In genomic region chr6:100446115-100446921, GRCh38 we compare ENCODE assay signal across 13 cellular contexts. TPM values are rescaled to one million over a fixed set of nuclear protein-coding genes. Genes with fewer than 3 reads are reported as not detected.
DNase-seq lines count a peak whose midpoint lies in the region; ATAC-seq and TF ChIP-seq lines count a peak whose summit lies in the region.
"Had no signal": no experiment of that assay in that cellular context is flagged by ENCODE, and none has a peak within 500 bp of the region (broad histone marks: within the 10 kb centered on the region; RNA-seq: fewer than 3 reads in every experiment).

No MANE protein-coding gene starts in this region.

- H3K27me3 ChIP-seq in body of pancreas, result no peaks in the 10 kb centered on the region
- H3K27me3 ChIP-seq in mesendoderm (ENCODE audit: insufficient read depth, low read length, poor library complexity), result peaks cover 51% of the 10 kb centered on the region

- WGBS in body of pancreas, 2 donors, result 15 to 34% methylated on average over 20 of the region's 20 CpGs
- WGBS in mesendoderm (ENCODE audit: extremely low coverage, insufficient coverage, low lambda C conversion rate), result no CpG with 5 or more reads among the region's 20 CpGs

- no peak for TF ChIP-seq POLR2A in body of pancreas (IDR thresholded peaks at IDR 0.05)

- H3K4me3 ChIP-seq in HFF-Myc (replicated peaks; ENCODE audit: low read depth, low read length) (peak overlapping the region; percentile 49), body of pancreas (no peak overlapping the region), mesendoderm (ENCODE audit: low read length) (no peak overlapping the region)

- H3K27ac ChIP-seq in body of pancreas, result peak overlapping the region in 3 of 4 donors; percentile 38 to 61 (median 39)
- H3K27ac ChIP-seq in mesendoderm (ENCODE audit: low read depth, low read length), result no peak overlapping the region
- H3K27ac ChIP-seq: KMS-11 had no signal

- H3K36me3 ChIP-seq in ES-I3 (ENCODE audit: insufficient read depth, low read length) (no peaks in the 10 kb centered on the region), body of pancreas (replicated peaks in 1 of 2; ENCODE audit: insufficient read depth in 1 of 2, low read depth in 2 of 2) (no peaks in the 10 kb centered on the region), mesendoderm (ENCODE audit: control insufficient read depth, insufficient read depth, low read length) (no peaks in the 10 kb centered on the region)

- no peak overlapping the region for H2AK5ac ChIP-seq in mesendoderm (ENCODE audit: low read length)

- H3K9me3 ChIP-seq in ES-I3 (ENCODE audit: control insufficient read depth, insufficient read depth, low read length), result no peaks in the 10 kb centered on the region
- no peaks in the 10 kb centered on the region for H3K9me3 ChIP-seq in body of pancreas

- intact Hi-C loops in body of pancreas (cut with DNase I), result no loop called here

- DNase-seq in HFF-Myc (ENCODE audit: extremely low read depth, low read depth), result no peak
- peak in 1 of 4 donors; percentile 49 for DNase-seq in body of pancreas
- DNase-seq in mesendoderm, result peak; percentile 62
- no peak for DNase-seq in AG08395 (ENCODE audit: low spot score)
- no peak for DNase-seq in SW480 (ENCODE audit: low spot score)
- DNase-seq in effector CD8-positive, alpha-beta T cell (lab: John Stamatoyannopoulos, UW), result no peak
- DNase-seq: caudate nucleus; left ventricle myocardium superior; occipital lobe; stimulated activated CD4-positive, alpha-beta T cell treated with anti-CD3 and anti-CD28 coated beads, Interleukin-1b, Interleukin-23, amount 100 ng/mL, for 48 hours; stimulated activated naive B cell treated with anti-CD40 and anti-IgM and Interleukin-4, amounts not matched to agents 10 μg/mL and 1 μg/mL and 100 μg/mL, for 72 hours had no signal

- H3K4ac ChIP-seq in mesendoderm (ENCODE audit: low read depth, low read length), result no peak overlapping the region

- no peak overlapping the region for H2BK15ac ChIP-seq in mesendoderm (replicated peaks; ENCODE audit: low read depth)

- H3K9ac ChIP-seq in ES-I3 (ENCODE audit: low read depth, low read length) (peak overlapping the region; percentile 43; the same call in 1 of the 2 replicates), mesendoderm (ENCODE audit: low read length) (no peak overlapping the region)
- H3K9ac ChIP-seq: KMS-11 had no signal

- H2BK120ac ChIP-seq in mesendoderm (ENCODE audit: low read depth, low read length), result no peak overlapping the region

- H3K4me1 ChIP-seq in ES-I3 (ENCODE audit: insufficient read depth, low read length) (no peaks in the 10 kb centered on the region; the same call in 1 of the 2 replicates), body of pancreas (no peaks in the 10 kb centered on the region), mesendoderm (ENCODE audit: control insufficient read depth, low read depth, low read length) (peaks cover 4% of the 10 kb centered on the region)

- H3K23ac ChIP-seq in mesendoderm (ENCODE audit: low read length), result no peak overlapping the region

- H4K8ac ChIP-seq in mesendoderm (ENCODE audit: low read depth, low read length), result no peak overlapping the region

- TF ChIP-seq CTCF in HFF-Myc (IDR thresholded peaks at IDR 0.05; ENCODE audit: low read depth, low read length, missing control alignments) (no peak), body of pancreas (IDR thresholded peaks at IDR 0.05) (no peak)

- peak; percentile 58 for ATAC-seq in body of pancreas
- ATAC-seq: left ventricle myocardium superior; stimulated activated naive B cell treated with anti-CD40 and anti-IgM and Interleukin-4, amounts not matched to agents 10 μg/mL and 1 μg/mL and 100 μg/mL, for 72 hours had no signal

- H2BK5ac ChIP-seq in mesendoderm (ENCODE audit: low read length), result no peak overlapping the region

- no peak overlapping the region for H3K18ac ChIP-seq in mesendoderm (ENCODE audit: low read length)

- H3K79me1 ChIP-seq in mesendoderm (ENCODE audit: low read length), result no peaks in the 10 kb centered on the region

- no peak overlapping the region for H3K56ac ChIP-seq in mesendoderm (ENCODE audit: low read length)

- H3K4me2 ChIP-seq in mesendoderm (ENCODE audit: low read length), result no peak overlapping the region
- H3K4me2 ChIP-seq: KMS-11 had no signal

- H4K5ac ChIP-seq in mesendoderm (ENCODE audit: low read length), result no peak overlapping the region

- no peaks in the 10 kb centered on the region for H3K79me2 ChIP-seq in mesendoderm (ENCODE audit: control insufficient read depth, insufficient read depth, low read length)

RNA-seq across cellular contexts. Expression of gene SIM1, which starts 18.4 kb away (rescaled TPM):
- total RNA-seq in body of pancreas, result 1 to 10 TPM; 3.6 to 6.9 TPM
- 0.06 TPM for polyA plus RNA-seq in mesendoderm (2013, experiment 1 of 2)
- 0.06 TPM for polyA plus RNA-seq in mesendoderm (2013, experiment 2 of 2)
- total RNA-seq: left ventricle myocardium superior, occipital lobe had no signal
